Comparison of ENCODE assay signal across 24 cellular contexts in the genomic region with DNA sequence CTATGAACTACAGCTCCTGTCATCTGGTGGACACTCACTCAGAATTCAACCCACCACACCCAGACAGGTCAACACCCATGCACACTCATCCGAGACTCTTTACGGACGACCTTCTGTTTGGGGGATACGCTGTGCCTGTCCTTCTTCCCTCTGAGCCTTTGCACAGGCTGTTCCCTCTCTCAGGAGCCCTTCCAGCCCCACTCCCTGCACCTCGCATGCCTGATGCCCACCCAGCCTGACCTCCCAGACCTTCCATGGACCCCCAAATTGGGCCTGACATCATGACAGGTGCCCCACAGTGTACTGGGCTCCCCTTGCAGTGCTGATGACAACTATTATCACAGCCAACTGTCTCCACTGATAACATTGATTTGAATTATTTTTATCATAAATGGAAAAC.
"Had no signal": no experiment of that assay in that cellular context is flagged by ENCODE, and none has a peak within 500 bp of the region (broad histone marks: within the 10 kb centered on the region; RNA-seq: fewer than 3 reads in every experiment).

No MANE protein-coding gene starts in this region.

- H3K27ac ChIP-seq: body of pancreas, SJCRH30 had no signal

- H3K36me3 Mint-ChIP-seq: activated naive CD4-positive, alpha-beta T cell treated with anti-CD3 and anti-CD28 coated beads, Interleukin-2, amount 10 ng/mL, durations not matched to agents 7 days and 5 days had no signal

- H3K4me3 Mint-ChIP-seq: activated CD8-positive, alpha-beta T cell treated with anti-CD3 and anti-CD28 coated beads for 36 hours; activated naive CD4-positive, alpha-beta T cell treated with anti-CD3 and anti-CD28 coated beads, Interleukin-2, amount 10 ng/mL, durations not matched to agents 7 days and 5 days; activated T-cell treated with anti-CD3 and anti-CD28 coated beads, Interleukin-2, amount 50 U/mL, for 72 hours; T-helper 1 cell treated with Interleukin-12 subunit alpha and Interleukin-12 subunit beta and Interleukin-4 antibody, amounts not matched to agents 30 μg/mL and 1 μg/mL, for 36 hours had no signal

- H3K9me3 ChIP-seq: body of pancreas, SJCRH30 had no signal

- DNase-seq: activated CD4-positive, alpha-beta T cell treated with anti-CD3 and anti-CD28 coated beads for 4 hours; activated CD8-positive, alpha-beta memory T cell treated with anti-CD3 and anti-CD28 coated beads, Interleukin-2, amount 50 U/mL, for 4 hours; activated CD8-positive, alpha-beta T cell treated with anti-CD3 and anti-CD28 coated beads for 36 hours; activated gamma-delta T cell treated with Interleukin-2 at 50 U/mL for 16 hours; activated naive CD4-positive, alpha-beta T cell treated with anti-CD3 and anti-CD28 coated beads, Interleukin-2, amount 10 ng/mL, durations not matched to agents 7 days and 5 days; activated T-cell treated with anti-CD3 and anti-CD28 coated beads, Interleukin-2, amount 50 U/mL, for 72 hours; body of pancreas; Karpas-422; MM.1S; NCI-H1105; NCI-H1436; NCI-H187; NCI-H2081; NCI-H510A treated with DMSO at 0.1 percent for 48 hours; NCI-H69; NK-92 treated with Interleukin-12 subunit alpha and Interleukin-12 subunit beta, amount 100 ng/mL, for 24 hours; OCI-M1; RPMI8226; SJCRH30 had no signal

- H3K4me3 ChIP-seq: body of pancreas, K562, SJCRH30 had no signal

- H3K4me1 ChIP-seq: body of pancreas, SJCRH30 had no signal

- H3K9me3 Mint-ChIP-seq: activated CD8-positive, alpha-beta T cell treated with anti-CD3 and anti-CD28 coated beads for 36 hours; activated naive CD4-positive, alpha-beta T cell treated with anti-CD3 and anti-CD28 coated beads, Interleukin-2, amount 10 ng/mL, durations not matched to agents 7 days and 5 days; activated T-cell treated with anti-CD3 and anti-CD28 coated beads, Interleukin-2, amount 50 U/mL, for 72 hours; activated T-helper 2 cell treated with anti-CD3 and anti-CD28 coated beads, Interferon-gamma antibody, Interleukin-2, Interleukin-4, amounts not matched to agents 10 μg/mL and 5 μg/mL and 100 μg/mL, durations not matched to agents 14 hours and 24 hours and 36 hours; T-helper 1 cell treated with Interleukin-12 subunit alpha and Interleukin-12 subunit beta and Interleukin-4 antibody, amounts not matched to agents 30 μg/mL and 1 μg/mL, for 36 hours had no signal

- H3K36me3 ChIP-seq: SJCRH30 had no signal

- H3K27ac Mint-ChIP-seq: activated CD8-positive, alpha-beta T cell treated with anti-CD3 and anti-CD28 coated beads for 36 hours; activated naive CD4-positive, alpha-beta T cell treated with anti-CD3 and anti-CD28 coated beads, Interleukin-2, amount 10 ng/mL, durations not matched to agents 7 days and 5 days; activated T-cell treated with anti-CD3 and anti-CD28 coated beads, Interleukin-2, amount 50 U/mL, for 72 hours; activated T-helper 2 cell treated with anti-CD3 and anti-CD28 coated beads, Interferon-gamma antibody, Interleukin-2, Interleukin-4, amounts not matched to agents 10 μg/mL and 5 μg/mL and 100 μg/mL, durations not matched to agents 14 hours and 24 hours and 36 hours; T-helper 1 cell treated with Interleukin-12 subunit alpha and Interleukin-12 subunit beta and Interleukin-4 antibody, amounts not matched to agents 30 μg/mL and 1 μg/mL, for 36 hours had no signal

- H3K27me3 ChIP-seq: body of pancreas, SJCRH30 had no signal

- ATAC-seq: activated CD4-positive, CD25-positive, alpha-beta regulatory T cell treated with anti-CD3 and anti-CD28 coated beads, Interleukin-2, amount 50 U/mL, for 24 hours; activated CD8-positive, alpha-beta T cell treated with anti-CD3 and anti-CD28 coated beads for 36 hours; activated T-cell treated with anti-CD3 and anti-CD28 coated beads, Interleukin-2, amount 50 U/mL, for 72 hours; body of pancreas; K562; Panc1 had no signal
